ENCODE assay signal across 11 cellular contexts in genomic region chr6:3664641-3665041, GRCh38.
DNase-seq lines count a peak whose midpoint lies in the region; TF ChIP-seq lines count a peak whose summit lies in the region.
"Had no signal": no experiment of that assay in that cellular context is flagged by ENCODE, and none has a peak within 500 bp of the region (broad histone marks: within the 10 kb centered on the region; RNA-seq: fewer than 3 reads in every experiment).

No MANE protein-coding gene starts in this region.

- H3K4me3 ChIP-seq in choroid plexus epithelial cell (ENCODE audit: low read depth, low read length): no peak overlapping the region

- DNase-seq in NCI-H1417 (lab: John Stamatoyannopoulos, UW): peak in 2 of 3 experiments; percentile 13 to 36
- no peak for DNase-seq in NCI-H1417 treated with DMSO at 0.1 percent for 48 hours (lab: John Stamatoyannopoulos, UW)
- DNase-seq in choroid plexus epithelial cell (ENCODE audit: low read depth): peak; percentile 59
- DNase-seq in medulla oblongata (ENCODE audit: extremely low spot score): peak; percentile 15
- no peak for DNase-seq in NCI-H526 (lab: John Stamatoyannopoulos, UW)
- DNase-seq in NCI-H2107 treated with DMSO at 0.1 percent for 48 hours (lab: John Stamatoyannopoulos, UW; ENCODE audit: unreplicated experiment): no peak
- DNase-seq in NCI-H1105 treated with DMSO at 0.1 percent for 48 hours (lab: John Stamatoyannopoulos, UW): no peak
- DNase-seq: activated gamma-delta T cell treated with Interleukin-2 at 50 U/mL for 16 hours, NCI-H1694 had no signal

- TF ChIP-seq CTCF in choroid plexus epithelial cell (conservative IDR thresholded peaks at IDR 0.05; ENCODE audit: low read depth, low read length): no peak

- H3K27ac ChIP-seq in temporal lobe (ENCODE audit: low read depth, low read length): peak overlapping the region; percentile 86
- H3K27ac ChIP-seq: 22Rv1 had no signal

Comparison
In these comparisons a context has a peak if more than half of its experiments do, and no peak if none do; other contexts are left out.
1. DNase-seq: peak in NCI-H1417 (2 of 3), choroid plexus epithelial cell (single experiment) and medulla oblongata (single experiment); none in NCI-H1417 treated with DMSO at 0.1 percent for 48 hours (single experiment), NCI-H526 (0 of 2), NCI-H2107 treated with DMSO at 0.1 percent for 48 hours (single experiment) and NCI-H1105 treated with DMSO at 0.1 percent for 48 hours (single experiment).